In genomic region chr3:52526151-52526561, GRCh38 we compare ENCODE assay signal across 11 cellular contexts. TPM values are rescaled to one million over a fixed set of nuclear protein-coding genes. Genes with fewer than 3 reads are reported as not detected.
DNase-seq lines count a peak whose midpoint lies in the region; ATAC-seq and TF ChIP-seq lines count a peak whose summit lies in the region.
"Had no signal": no experiment of that assay in that cellular context is flagged by ENCODE, and none has a peak within 500 bp of the region (broad histone marks: within the 10 kb centered on the region; RNA-seq: fewer than 3 reads in every experiment).

No MANE protein-coding gene starts in this region.

- peaks cover 29% of the 10 kb centered on the region for H3K36me3 Mint-ChIP-seq in brain

- no peak overlapping the region for H3K9ac ChIP-seq in smooth muscle cell (ENCODE audit: low read depth)
- H3K9ac ChIP-seq in MM.1S (ENCODE audit: low read length), result no peak overlapping the region

- H3K36me3 ChIP-seq in prostate gland, result no peaks in the 10 kb centered on the region
- H3K36me3 ChIP-seq in smooth muscle cell (ENCODE audit: low read depth), result no peaks in the 10 kb centered on the region
- no peaks in the 10 kb centered on the region for H3K36me3 ChIP-seq in MM.1S (replicated peaks; ENCODE audit: insufficient read depth, low read length)

- WGBS in prostate gland, result 62% methylated on average over 5 of the region's 5 CpGs
- 97% methylated on average over 5 of the region's 5 CpGs for WGBS in smooth muscle cell (ENCODE audit: low lambda C conversion rate)

- H3K4me3 ChIP-seq in prostate gland, result no peak overlapping the region
- H3K4me3 ChIP-seq in smooth muscle cell, result no peak overlapping the region
- H3K4me3 ChIP-seq in MM.1S (ENCODE audit: low read length), result no peak overlapping the region

- TF ChIP-seq CTCF in brain (conservative IDR thresholded peaks at IDR 0.05) (no peak), prostate gland (IDR thresholded peaks at IDR 0.05) (no peak), smooth muscle cell (IDR thresholded peaks at IDR 0.05; ENCODE audit: borderline replicate concordance, insufficient read depth, poor library complexity, severe bottlenecking) (no peak), MM.1S (IDR thresholded peaks at IDR 0.05; ENCODE audit: low read length) (no peak), GM20000 (IDR thresholded peaks at IDR 0.05; ENCODE audit: extremely low read depth, missing control alignments) (no peak)

- H3K9me3 ChIP-seq in prostate gland (no peaks in the 10 kb centered on the region), smooth muscle cell (replicated peaks; ENCODE audit: low read depth) (no peaks in the 10 kb centered on the region), MM.1S (replicated peaks; ENCODE audit: insufficient read depth, low read length) (no peaks in the 10 kb centered on the region)

- no peaks in the 10 kb centered on the region for H3K9me3 Mint-ChIP-seq in brain

- peak; percentile 46 for DNase-seq in ELF-1 (ENCODE audit: low read depth, low spot score)
- peak; percentile 35 for DNase-seq in left ventricle myocardium superior
- DNase-seq in prostate gland (ENCODE audit: low spot score), result no peak
- DNase-seq in smooth muscle cell (lab: John Stamatoyannopoulos, UW; ENCODE audit: unreplicated experiment), result no peak
- DNase-seq in MM.1S, result no peak
- DNase-seq in ecto neural progenitor cell (ENCODE audit: low spot score), result no peak
- no peak for DNase-seq in GM20000 (ENCODE audit: low spot score)
- DNase-seq: IMR-90, NCI-H1092 treated with DMSO at 0.1 percent for 48 hours, NCI-H524 treated with DMSO at 0.1 percent for 48 hours had no signal

- H3K4me2 ChIP-seq in smooth muscle cell, result no peak overlapping the region
- H3K4me2 ChIP-seq in MM.1S (ENCODE audit: low read depth, low read length), result no peak overlapping the region

- H3K27me3 Mint-ChIP-seq in brain, result no peaks in the 10 kb centered on the region

- H3K4me1 Mint-ChIP-seq in brain, result peaks cover 27% of the 10 kb centered on the region

- H3F3A ChIP-seq in smooth muscle cell (ENCODE audit: low read depth), result no peaks in the 10 kb centered on the region
- H3F3A ChIP-seq in MM.1S (ENCODE audit: insufficient read depth, low read length), result no peaks in the 10 kb centered on the region

- H3K4me3 Mint-ChIP-seq in brain, result peak overlapping the region in 1 of 5 experiments; percentile 31

- no peaks in the 10 kb centered on the region for H3K9me2 ChIP-seq in MM.1S (replicated peaks; ENCODE audit: insufficient read depth, low read length)

- H2AFZ ChIP-seq in smooth muscle cell (ENCODE audit: low read depth) (no peak overlapping the region), MM.1S (ENCODE audit: low read length) (no peak overlapping the region)

- TF ChIP-seq POLR2A in prostate gland (IDR thresholded peaks at IDR 0.05), result no peak

- peaks cover 10% of the 10 kb centered on the region for H3K79me2 ChIP-seq in smooth muscle cell (ENCODE audit: low read depth)
- no peaks in the 10 kb centered on the region for H3K79me2 ChIP-seq in MM.1S (ENCODE audit: low read length)

- ATAC-seq in left ventricle myocardium superior, result no peak

- intact Hi-C loops in left ventricle myocardium superior (cut with micrococcal nuclease), result no loop called here
- intact Hi-C loops in prostate gland (cut with DNase I), result no loop called here

- peaks cover 3% of the 10 kb centered on the region for H3K4me1 ChIP-seq in prostate gland (replicated peaks)
- peaks cover 4% of the 10 kb centered on the region for H3K4me1 ChIP-seq in smooth muscle cell (ENCODE audit: low read depth)
- no peaks in the 10 kb centered on the region for H3K4me1 ChIP-seq in MM.1S (ENCODE audit: low read length)

- H3K27ac Mint-ChIP-seq in brain, result peak overlapping the region; percentile 60 to 93 (median 75)

- no peaks in the 10 kb centered on the region for H3K27me3 ChIP-seq in prostate gland (replicated peaks; ENCODE audit: insufficient read depth)
- no peaks in the 10 kb centered on the region for H3K27me3 ChIP-seq in smooth muscle cell (ENCODE audit: low read depth)
- no peaks in the 10 kb centered on the region for H3K27me3 ChIP-seq in MM.1S (replicated peaks; ENCODE audit: insufficient read depth, low read length)

- H3K27ac ChIP-seq in prostate gland, result peak overlapping the region; percentile 43 to 74
- no peak overlapping the region for H3K27ac ChIP-seq in smooth muscle cell (ENCODE audit: low read depth)
- H3K27ac ChIP-seq in MM.1S (ENCODE audit: low read length), result no peak overlapping the region

- H4K20me1 ChIP-seq in smooth muscle cell (ENCODE audit: low read depth), result peaks cover 60% of the 10 kb centered on the region
- no peaks in the 10 kb centered on the region for H4K20me1 ChIP-seq in MM.1S (ENCODE audit: insufficient read depth, low read length)

RNA-seq across cellular contexts. Expression of gene NT5DC2, which starts 7.5 kb away (rescaled TPM):
- polyA plus RNA-seq in brain (ENCODE audit: insufficient read depth, low read depth, low replicate concordance), result 113 TPM
- 68.3 TPM for total RNA-seq in left ventricle myocardium superior
- 100 to 1,000 TPM in 1 of 2 donors, 10 to 100 TPM in 1; 70.8 to 117 TPM for total RNA-seq in prostate gland
- total RNA-seq in smooth muscle cell, result 156 and 207 TPM in 2 replicates
- polyA plus RNA-seq in smooth muscle cell, result 229 and 248 TPM in 2 replicates

RNA-seq across cellular contexts. Expression of gene UQCC5, which starts 10.2 kb away (rescaled TPM):
- polyA plus RNA-seq in brain (ENCODE audit: insufficient read depth, low read depth, low replicate concordance) (30.1 TPM), smooth muscle cell (33.0 and 40.3 TPM in 2 replicates)
- total RNA-seq in left ventricle myocardium superior (58.7 TPM), prostate gland (10 to 100 TPM in 1 of 2 donors, 1 to 10 TPM in 1; 3.0 to 16.5 TPM), smooth muscle cell (0.76 and 0.90 TPM in 2 replicates)

RNA-seq across cellular contexts. Expression of gene STAB1, which starts 31.0 kb away (rescaled TPM):
- polyA plus RNA-seq in brain (ENCODE audit: insufficient read depth, low read depth, low replicate concordance) (10.7 TPM), smooth muscle cell (0.25 and 0.31 TPM in 2 replicates)
- total RNA-seq in left ventricle myocardium superior (69.7 TPM), prostate gland (10 to 100 TPM; 21.8 to 68.6 TPM), smooth muscle cell (0.22 TPM in 1 of 2 replicates, not detected in the other)
- total RNA-seq: IMR-90 had no signal
- polyA plus RNA-seq: IMR-90 had no signal

Comparison
In these comparisons a context has a peak if more than half of its experiments do, and no peak if none do; other contexts are left out.
1. DNase-seq: peak in ELF-1 (single experiment) and left ventricle myocardium superior (single experiment); none in prostate gland (single experiment), smooth muscle cell (single experiment), MM.1S (single experiment), ecto neural progenitor cell (single experiment) and GM20000 (single experiment).
2. H3K27ac ChIP-seq: peak in prostate gland (2 of 2); none in smooth muscle cell (single experiment) and MM.1S (single experiment).
3. RNA of gene STAB1, which starts 31.0 kb away (total RNA-seq): 69.7 TPM in left ventricle myocardium superior (single experiment) and 21.8 to 68.6 TPM in prostate gland; 0.22 TPM in smooth muscle cell; every median in the first group is over 10 times any median in the second.